ENCODE assay signal across 1 cellular context in the genomic region with DNA sequence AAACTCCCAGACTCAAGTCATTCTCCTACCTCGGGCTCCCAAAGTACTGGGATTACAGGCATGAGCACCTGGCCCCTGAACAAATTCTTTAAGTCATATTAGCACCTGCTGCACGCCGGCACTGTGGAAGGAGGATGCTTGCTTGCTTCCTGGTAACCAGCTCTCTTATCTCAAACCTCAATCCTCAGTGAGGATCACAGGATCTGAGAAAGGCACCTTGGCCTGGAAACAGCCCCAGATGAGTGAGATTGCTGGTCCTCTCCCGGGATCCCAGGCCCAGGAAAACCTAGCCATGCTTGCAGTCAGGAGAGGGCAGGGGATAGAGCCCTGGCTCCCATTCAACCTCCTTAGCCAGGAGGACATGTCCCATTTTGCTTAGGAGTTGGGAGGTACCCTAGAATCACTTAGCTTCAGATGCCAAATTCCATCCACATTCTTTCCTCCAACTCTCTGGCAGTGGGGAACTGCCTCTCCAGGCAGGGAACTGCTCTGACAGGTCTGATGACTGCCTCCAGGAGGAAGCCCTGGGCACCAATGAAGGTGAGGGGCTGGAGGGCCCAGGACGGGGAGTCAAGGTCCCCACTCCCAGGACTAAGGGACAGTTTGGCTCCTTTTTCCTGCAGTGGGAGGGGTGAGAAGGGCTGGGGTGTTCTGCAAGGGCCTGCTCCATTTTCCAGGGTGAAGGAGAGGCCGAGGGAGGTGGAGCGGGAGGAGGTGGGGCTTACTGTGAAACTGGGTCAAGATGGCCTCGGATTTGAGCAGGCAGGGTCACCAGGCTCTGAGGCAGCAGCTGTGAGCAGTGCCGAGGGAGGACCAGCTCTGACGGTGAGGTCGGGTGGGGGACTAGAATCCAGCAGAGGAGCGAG.
TF ChIP-seq lines count a peak whose summit lies in the region.

No MANE protein-coding gene starts in this region.

TF ChIP-seq in K562, 482 proteins besides CTCF, POLR2A, EP300 and RAD21:
- TF ChIP-seq POLR2AphosphoS2 (IDR thresholded peaks at IDR 0.05; ENCODE audit: low read length) (peak; percentile 40; the same call in 1 of the 2 replicates), SUPT5H (IDR thresholded peaks at IDR 0.05) (peak; percentile 39; the same call in 1 of the 2 replicates), FOXP1 (CRISPR knock-in tag; IDR thresholded peaks at IDR 0.05) (0 out of 2 replicates have a peak, but pooled peaks have one; percentile 10)
- TF ChIP-seq, protein P1, sequence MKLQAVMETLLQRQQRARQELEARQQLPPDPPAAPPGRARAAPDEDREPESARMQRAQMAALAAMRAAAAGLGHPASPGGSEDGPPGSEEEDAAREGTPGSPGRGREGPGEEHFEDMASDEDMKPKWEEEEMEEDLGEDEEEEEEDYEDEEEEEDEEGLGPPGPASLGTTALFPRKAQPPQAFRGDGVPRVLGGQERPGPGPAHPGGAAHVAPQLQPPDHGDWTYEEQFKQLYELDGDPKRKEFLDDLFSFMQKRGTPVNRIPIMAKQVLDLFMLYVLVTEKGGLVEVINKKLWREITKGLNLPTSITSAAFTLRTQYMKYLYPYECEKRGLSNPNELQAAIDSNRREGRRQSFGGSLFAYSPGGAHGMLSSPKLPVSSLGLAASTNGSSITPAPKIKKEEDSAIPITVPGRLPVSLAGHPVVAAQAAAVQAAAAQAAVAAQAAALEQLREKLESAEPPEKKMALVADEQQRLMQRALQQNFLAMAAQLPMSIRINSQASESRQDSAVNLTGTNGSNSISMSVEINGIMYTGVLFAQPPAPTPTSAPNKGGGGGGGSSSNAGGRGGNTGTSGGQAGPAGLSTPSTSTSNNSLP (IDR thresholded peaks at IDR 0.05; ENCODE audit: borderline replicate concordance, low read depth, low read length) = no peak
